12 cellular contexts compared by ENCODE assay signal in genomic region chr10:122541541-122542002, GRCh38. TPM values are rescaled to one million over a fixed set of nuclear protein-coding genes. Genes with fewer than 3 reads are reported as not detected.
A peak's percentile ranks its signal among the peaks of the same experiment; 100 is the strongest.
DNase-seq lines count a peak whose midpoint lies in the region; ATAC-seq and TF ChIP-seq lines count a peak whose summit lies in the region.
"Had no signal": no experiment of that assay in that cellular context is flagged by ENCODE, and none has a peak within 500 bp of the region (broad histone marks: within the 10 kb centered on the region; RNA-seq: fewer than 3 reads in every experiment).

No MANE protein-coding gene starts in this region.

- peak overlapping the region; percentile 11 to 38 for H3K27ac Mint-ChIP-seq in T-cell
- H3K27ac Mint-ChIP-seq in stimulated activated naive CD8-positive, alpha-beta T cell treated with anti-CD3 and anti-CD28 coated beads, Interleukin-15, amount 100 ng/mL, for 72 hours, result peak overlapping the region; percentile 78 to 88
- H3K27ac Mint-ChIP-seq: mesothelial cell of epicardium, type B pancreatic cell had no signal

- H3K36me3 Mint-ChIP-seq in activated T-cell treated with anti-CD3 and anti-CD28 coated beads, Interleukin-2, amount 50 U/mL, for 4 hours (ENCODE audit: insufficient read depth), result no peaks in the 10 kb centered on the region
- H3K36me3 Mint-ChIP-seq in T-cell, result no peaks in the 10 kb centered on the region
- H3K36me3 Mint-ChIP-seq: mesothelial cell of epicardium, type B pancreatic cell had no signal

- DNase-seq in activated T-cell treated with anti-CD3 and anti-CD28 coated beads, Interleukin-2, amount 50 U/mL, for 4 hours, result no peak
- DNase-seq in activated T-cell treated with anti-CD3 and anti-CD28 coated beads for 4 hours (no peak), T-cell (no peak), fibroblast of pulmonary artery (ENCODE audit: low read depth) (peak; percentile 49), SW 1271 (lab: John Stamatoyannopoulos, UW) (no peak), NCI-H2029 (lab: John Stamatoyannopoulos, UW) (no peak)
- peak in 1 of 2 donors; percentile 17 for DNase-seq in stimulated activated naive CD8-positive, alpha-beta T cell treated with anti-CD3 and anti-CD28 coated beads, Interleukin-15, amount 100 ng/mL, for 72 hours
- DNase-seq: heart left ventricle, MM.1S had no signal

- no peaks in the 10 kb centered on the region for H3K27me3 Mint-ChIP-seq in activated T-cell treated with anti-CD3 and anti-CD28 coated beads, Interleukin-2, amount 50 U/mL, for 4 hours (ENCODE audit: low read depth)
- peaks cover 2 to 4% of the 10 kb centered on the region in 2 donors for H3K27me3 Mint-ChIP-seq in T-cell
- peaks cover 38% of the 10 kb centered on the region for H3K27me3 Mint-ChIP-seq in stimulated activated naive CD8-positive, alpha-beta T cell treated with anti-CD3 and anti-CD28 coated beads, Interleukin-15, amount 100 ng/mL, for 72 hours

- H3K4me3 ChIP-seq in fibroblast of pulmonary artery (replicated peaks; ENCODE audit: low read depth, low read length), result no peak overlapping the region
- H3K4me3 ChIP-seq: heart left ventricle had no signal

- POLR2A ChIA-PET in T-cell (lab: Charles Lee), result interaction anchor here in 1 of 2 donors (0.6 kb wide), 1 partner anchor 28 kb away, joined by 9 read pairs; no protein-coding TSS in a partner anchor

- H3K4me3 Mint-ChIP-seq in activated T-cell treated with anti-CD3 and anti-CD28 coated beads, Interleukin-2, amount 50 U/mL, for 4 hours, result no peak overlapping the region
- H3K4me3 Mint-ChIP-seq in T-cell, result peak overlapping the region in 1 of 3 donors; percentile 10
- no peak overlapping the region for H3K4me3 Mint-ChIP-seq in stimulated activated naive CD8-positive, alpha-beta T cell treated with anti-CD3 and anti-CD28 coated beads, Interleukin-15, amount 100 ng/mL, for 72 hours
- H3K4me3 Mint-ChIP-seq: mesothelial cell of epicardium, type B pancreatic cell had no signal

- CTCF ChIA-PET in T-cell (lab: Charles Lee), result interaction anchor here (0.6 to 2.2 kb wide), 2 partner anchors 24 kb away, joined by 3 to 7 read pairs; no protein-coding TSS in a partner anchor

- H3K4me1 Mint-ChIP-seq in activated T-cell treated with anti-CD3 and anti-CD28 coated beads, Interleukin-2, amount 50 U/mL, for 4 hours (ENCODE audit: low read depth), result peaks cover 45% of the 10 kb centered on the region
- peaks cover 37 to 59% (median 41%) of the 10 kb centered on the region in 3 donors for H3K4me1 Mint-ChIP-seq in T-cell
- H3K4me1 Mint-ChIP-seq in stimulated activated naive CD8-positive, alpha-beta T cell treated with anti-CD3 and anti-CD28 coated beads, Interleukin-15, amount 100 ng/mL, for 72 hours, result peaks cover 50% of the 10 kb centered on the region
- H3K4me1 Mint-ChIP-seq: mesothelial cell of epicardium had no signal

- ATAC-seq in activated T-cell treated with anti-CD3 and anti-CD28 coated beads, Interleukin-2, amount 50 U/mL, for 4 hours, result peak; percentile 66 to 70
- peak; percentile 43 to 61 (median 60) for ATAC-seq in T-cell (replicated peaks in 1 of 4)
- peak; percentile 90 for ATAC-seq in stimulated activated naive CD8-positive, alpha-beta T cell treated with anti-CD3 and anti-CD28 coated beads, Interleukin-15, amount 100 ng/mL, for 72 hours
- ATAC-seq in GM18868 (IDR thresholded peaks at IDR 0.05; ENCODE audit: unreplicated experiment), result no peak
- ATAC-seq: heart left ventricle had no signal

- no peaks in the 10 kb centered on the region for H3K9me3 Mint-ChIP-seq in activated T-cell treated with anti-CD3 and anti-CD28 coated beads, Interleukin-2, amount 50 U/mL, for 4 hours
- no peaks in the 10 kb centered on the region for H3K9me3 Mint-ChIP-seq in T-cell
- H3K9me3 Mint-ChIP-seq in stimulated activated naive CD8-positive, alpha-beta T cell treated with anti-CD3 and anti-CD28 coated beads, Interleukin-15, amount 100 ng/mL, for 72 hours, result no peaks in the 10 kb centered on the region
- H3K9me3 Mint-ChIP-seq: type B pancreatic cell had no signal

- no peak for TF ChIP-seq CTCF in fibroblast of pulmonary artery (IDR thresholded peaks at IDR 0.05; ENCODE audit: low read length, missing control alignments)

RNA-seq across cellular contexts. Expression of gene DMBT1, which starts 19.0 kb away (rescaled TPM):
- total RNA-seq in activated T-cell treated with anti-CD3 and anti-CD28 coated beads, Interleukin-2, amount 50 U/mL, for 4 hours, result under 1 TPM; 0.03 to 0.05 (median 0.05) TPM
- under 1 TPM in 3 of 5 donors, not detected in 2; 0.10 to 0.18 (median 0.13) TPM for total RNA-seq in T-cell
- total RNA-seq: mesothelial cell of epicardium had no signal
